In the genomic region with DNA sequence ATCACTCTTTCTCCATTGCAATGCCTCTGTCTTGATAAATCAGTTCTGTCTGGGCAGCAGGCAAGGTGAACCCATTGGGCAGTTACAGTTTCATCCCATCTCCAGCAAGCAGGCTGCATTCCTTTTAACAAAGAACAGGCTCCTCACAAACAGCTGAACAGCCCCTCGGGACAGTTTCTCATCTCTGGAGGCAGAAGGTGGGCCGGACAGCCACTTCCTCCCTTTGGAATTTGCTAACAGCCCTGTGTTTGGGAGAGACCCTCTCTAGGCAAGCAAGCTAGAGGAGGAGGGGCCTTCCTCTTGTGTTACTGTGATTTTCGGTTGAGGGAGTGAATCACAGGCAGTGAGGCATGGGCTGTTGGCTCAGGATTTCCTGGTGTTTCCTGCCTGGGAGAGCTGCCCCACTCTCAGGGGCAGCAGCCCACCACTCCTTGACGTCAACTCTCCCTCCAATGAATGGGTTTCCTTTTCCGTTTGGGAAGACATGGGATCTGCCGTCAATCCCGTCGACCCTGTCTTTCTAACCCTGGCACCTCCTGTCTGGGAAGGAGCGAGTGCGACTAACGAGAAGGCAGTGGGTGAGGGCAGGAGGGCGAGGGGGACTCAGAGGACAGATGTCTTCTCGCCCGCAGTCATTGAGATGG, we compare ENCODE assay signal across 10 cellular contexts. TPM values are rescaled to one million over a fixed set of nuclear protein-coding genes. Genes with fewer than 3 reads are reported as not detected.
DNase-seq lines count a peak whose midpoint lies in the region; ATAC-seq and TF ChIP-seq lines count a peak whose summit lies in the region.
"Had no signal": no experiment of that assay in that cellular context is flagged by ENCODE, and none has a peak within 500 bp of the region (broad histone marks: within the 10 kb centered on the region; RNA-seq: fewer than 3 reads in every experiment).

No MANE protein-coding gene starts in this region.

- H3K4me1 ChIP-seq in IMR-90 (ENCODE audit: control insufficient read depth, insufficient read depth, low read length) = peaks cover 26% of the 10 kb centered on the region
- H3K4me1 ChIP-seq in mucosa of descending colon (ENCODE audit: low read depth) = peaks cover 13% of the 10 kb centered on the region

- peak overlapping the region; percentile 91 for H2AK9ac ChIP-seq in IMR-90 (replicated peaks; ENCODE audit: low read depth, low read length, poor library complexity)

- H3K4me3 Mint-ChIP-seq in chondrocyte (ENCODE audit: unreplicated experiment) = no peak overlapping the region

- no peak overlapping the region for H3K4me3 ChIP-seq in IMR-90 (ENCODE audit: insufficient read depth, low read depth, low read length)
- no peak overlapping the region for H3K4me3 ChIP-seq in mucosa of descending colon

- H2BK120ac ChIP-seq in IMR-90 (ENCODE audit: low read depth, low read length) = peak overlapping the region; percentile 99

- POLR2A ChIA-PET in IMR-90 (lab: Charles Lee; ENCODE audit: unreplicated experiment) = no interaction called here

- peak overlapping the region; percentile 89 for H4K5ac ChIP-seq in IMR-90 (ENCODE audit: low read depth, low read length)

- peak overlapping the region; percentile 96; the same call in 2 of the 3 replicates for H2BK15ac ChIP-seq in IMR-90 (ENCODE audit: low read depth, low read length)

- H3K9me1 ChIP-seq in IMR-90 (ENCODE audit: insufficient read depth, low read length) = peaks cover 12% of the 10 kb centered on the region

- peak overlapping the region; percentile 99 for H3K27ac ChIP-seq in IMR-90 (ENCODE audit: insufficient read depth, low read length)

- peak overlapping the region; percentile 98 for H4K91ac ChIP-seq in IMR-90 (ENCODE audit: insufficient read depth, low read depth, low read length)

- peaks cover 6 to 20% of the 10 kb centered on the region in 2 experiments; a peak in 3 of 4 replicates for H3K79me1 ChIP-seq in IMR-90 (ENCODE audit: low read depth in 1 of 2, low read length in 2 of 2)

- H2BK20ac ChIP-seq in IMR-90 (ENCODE audit: low read depth, low read length) = peak overlapping the region; percentile 96

- CTCF ChIA-PET in IMR-90 (lab: Yijun Ruan, JAX) = interaction anchor here (0.6 to 1.5 kb wide), 2 partner anchors 14 to 44 kb away, joined by 3 to 10 read pairs; no protein-coding TSS in a partner anchor

- H3K9me3 ChIP-seq in IMR-90 (ENCODE audit: control insufficient read depth, insufficient read depth, low read length) = no peaks in the 10 kb centered on the region
- no peaks in the 10 kb centered on the region for H3K9me3 ChIP-seq in mucosa of descending colon

- H3K9ac ChIP-seq in IMR-90 (ENCODE audit: low read depth, low read length) = peak overlapping the region; percentile 60

- peak overlapping the region; percentile 57 for H3K23ac ChIP-seq in IMR-90 (ENCODE audit: low read depth, low read length)

- H2BK5ac ChIP-seq in IMR-90 (ENCODE audit: low read depth, low read length, poor library complexity, severe bottlenecking) = peak overlapping the region; percentile 99

- dilution Hi-C loops in IMR-90 (cut with HindIII; ENCODE audit: low sequenced_read_pairs, unreplicated experiment) = no loop called here

- H3K18ac ChIP-seq in IMR-90 (ENCODE audit: low read depth, low read length) = peak overlapping the region; percentile 90

- peak overlapping the region; percentile 98 for H3K4ac ChIP-seq in IMR-90 (ENCODE audit: low read depth, low read length)

- no TSS peak for BruUV-seq in IMR-90 (replicated peaks; lab: Mats Ljungman, UMichigan)

- peak overlapping the region; percentile 89 for H3K27ac Mint-ChIP-seq in chondrocyte (ENCODE audit: unreplicated experiment)

- H3K36me3 Mint-ChIP-seq in chondrocyte (ENCODE audit: low read depth) = no peaks in the 10 kb centered on the region

- in situ Hi-C loops in IMR-90 (cut with MboI; ENCODE audit: low sequenced_read_pairs) = no loop called here

- H2AK5ac ChIP-seq in IMR-90 (ENCODE audit: low read depth, low read length) = peak overlapping the region; percentile 96

- TF ChIP-seq POLR2A in IMR-90 (IDR thresholded peaks at IDR 0.05; ENCODE audit: low read depth, low read length) = peak; percentile 66; the same call in 1 of the 2 replicates

- TF ChIP-seq CTCF in IMR-90 (conservative IDR thresholded peaks at IDR 0.05; ENCODE audit: low read depth, low read length) (no peak), chondrocyte (IDR thresholded peaks at IDR 0.05) (no peak), mucosa of descending colon (IDR thresholded peaks at IDR 0.05) (no peak)

- H4K8ac ChIP-seq in IMR-90 (ENCODE audit: low read depth in 2 of 2, low read length in 2 of 2) = peak overlapping the region; percentile 65 to 95

- peak; percentile 15; the same call in 1 of the 2 replicates for TF ChIP-seq RAD21 in IMR-90 (IDR thresholded peaks at IDR 0.05; ENCODE audit: low read length)

- H3K4me1 Mint-ChIP-seq in chondrocyte (ENCODE audit: low read depth) = peaks cover 43% of the 10 kb centered on the region

- H3K9me3 Mint-ChIP-seq in chondrocyte (ENCODE audit: low read depth) = no peaks in the 10 kb centered on the region

- peak overlapping the region; percentile 86 for H3K14ac ChIP-seq in IMR-90 (replicated peaks; ENCODE audit: low read depth, low read length)

- peak; percentile 50 for ATAC-seq in IMR-90 (ENCODE audit: low read depth)
- no peak for ATAC-seq in mucosa of descending colon

- WGBS in IMR-90 (ENCODE audit: extremely low coverage in 2 of 2, insufficient read length in 1 of 2), 2 experiments = 20% methylated on average over 1 of the region's 14 CpGs; no CpG with 5 or more reads in 1 of the 2 experiments

- intact Hi-C loops in IMR-90 (cut with micrococcal nuclease) (no loop called here), mucosa of descending colon (cut with DNase I, micrococcal nuclease) (loop anchor here in 1 of 2 donors (5.0 kb wide), 1 partner anchor 92 kb away; no protein-coding TSS in a partner anchor)

- H3K56ac ChIP-seq in IMR-90 (ENCODE audit: extremely low read depth, insufficient read depth, low read length) = peak overlapping the region; percentile 48

- H3K36me3 ChIP-seq in IMR-90 (ENCODE audit: control insufficient read depth, insufficient read depth, low read length) (no peaks in the 10 kb centered on the region), mucosa of descending colon (ENCODE audit: low read depth) (no peaks in the 10 kb centered on the region)

- H3K27me3 ChIP-seq in IMR-90 (ENCODE audit: control insufficient read depth, insufficient read depth, low read length) = no peaks in the 10 kb centered on the region

- peaks cover 3% of the 10 kb centered on the region; the same call in 1 of the 2 replicates for H4K20me1 ChIP-seq in IMR-90 (ENCODE audit: insufficient read depth, low read length)

- DNase-seq in IMR-90 (peak; percentile 90), chondrocyte (ENCODE audit: low spot score) (no peak), left kidney (ENCODE audit: low read depth, low spot score) (peak; percentile 77), stromal cell of bone marrow (ENCODE audit: low read depth) (peak; percentile 69), NCI-H2227 (lab: John Stamatoyannopoulos, UW; ENCODE audit: unreplicated experiment) (no peak), mucosa of descending colon (no peak), retina (no peak), superior temporal gyrus (ENCODE audit: extremely low spot score) (no peak)
- DNase-seq: activated gamma-delta T cell, T-helper 1 cell had no signal

- H3K27me3 Mint-ChIP-seq in chondrocyte (ENCODE audit: low read depth) = no peaks in the 10 kb centered on the region

- peak overlapping the region; percentile 88 for H2AFZ ChIP-seq in IMR-90 (replicated peaks; ENCODE audit: low read length, poor library complexity)

- H3K4me2 ChIP-seq in IMR-90 (ENCODE audit: low read depth, low read length) = peak overlapping the region; percentile 39

TF ChIP-seq in IMR-90, 13 proteins besides CTCF, POLR2A, EP300 and RAD21:
- TF ChIP-seq CEBPB (IDR thresholded peaks at IDR 0.05; ENCODE audit: low read depth, low read length) (peak; percentile 15; the same call in 1 of the 2 replicates), CHD1 (IDR thresholded peaks at IDR 0.05; ENCODE audit: low read depth, low read length) (no peak), MAZ (IDR thresholded peaks at IDR 0.05; ENCODE audit: borderline replicate concordance, low read depth, low read length) (peak; percentile 51; the same call in 1 of the 2 replicates), FOS (IDR thresholded peaks at IDR 0.05; ENCODE audit: low read depth, low read length) (peak; percentile 42), RFX5 (IDR thresholded peaks at IDR 0.05; ENCODE audit: low read depth, low read length) (no peak), RCOR1 (IDR thresholded peaks at IDR 0.05; ENCODE audit: insufficient replicate concordance, low read length) (peak; percentile 9), BHLHE40 (IDR thresholded peaks at IDR 0.05; ENCODE audit: low read depth, low read length) (0 out of 2 replicates have a peak, but pooled peaks have one; percentile 8), MXI1 (IDR thresholded peaks at IDR 0.05; ENCODE audit: borderline replicate concordance, low read depth, low read length) (no peak)

RNA-seq across cellular contexts. Expression of gene PGS1, which starts 3.7 kb away (rescaled TPM):
- 14.4 and 18.5 TPM in 2 replicates for total RNA-seq in IMR-90 (2012; rRNA removed)
- polyA plus RNA-seq in IMR-90 (2012; rRNA removed) = 35.5 and 43.2 TPM in 2 replicates
- polyA plus RNA-seq in IMR-90 (2012; cell fraction: cytosol; rRNA removed) = 26.3 and 45.8 TPM in 2 replicates
- polyA plus RNA-seq in IMR-90 (2012; cell fraction: nucleus; rRNA removed; ENCODE audit: low replicate concordance) = 189 and 191 TPM in 2 replicates
- total RNA-seq in chondrocyte = 22.1 to 30.4 TPM (median 22.7 TPM) in 3 replicates
- 10 to 100 TPM; 36.2 to 54.3 (median 48.8) TPM for total RNA-seq in mucosa of descending colon

RNA-seq across cellular contexts. Expression of gene SOCS3, which starts 14.9 kb away (rescaled TPM):
- total RNA-seq in IMR-90 (2012; rRNA removed) = 19.7 and 19.9 TPM in 2 replicates
- polyA plus RNA-seq in IMR-90 (2012; rRNA removed) = 18.3 and 19.2 TPM in 2 replicates
- polyA plus RNA-seq in IMR-90 (2012; cell fraction: cytosol; rRNA removed) = 29.0 and 102 TPM in 2 replicates
- polyA plus RNA-seq in IMR-90 (2012; cell fraction: nucleus; rRNA removed; ENCODE audit: low replicate concordance) = 163 and 202 TPM in 2 replicates
- total RNA-seq in chondrocyte = 13.6 to 26.2 TPM (median 14.4 TPM) in 3 replicates
- 10 to 100 TPM; 21.9 to 41.3 (median 23.2) TPM for total RNA-seq in mucosa of descending colon

Comparison
In these comparisons a context has a peak if more than half of its experiments do, and no peak if none do; other contexts are left out.
1. DNase-seq: peak in IMR-90 (single experiment), left kidney (single experiment) and stromal cell of bone marrow (single experiment); none in chondrocyte (single experiment), NCI-H2227 (single experiment), mucosa of descending colon (0 of 3), retina (single experiment) and superior temporal gyrus (single experiment).